Comparison of ENCODE assay signal across 1 cellular context in genomic region chr1:2213576-2214505, GRCh38.
A peak's percentile ranks its signal among the peaks of the same experiment; 100 is the strongest.
TF ChIP-seq lines count a peak whose summit lies in the region.

No MANE protein-coding gene starts in this region.

TF ChIP-seq in IMR-90, 13 proteins besides CTCF, POLR2A, EP300 and RAD21:
- TF ChIP-seq RCOR1 (IDR thresholded peaks at IDR 0.05; ENCODE audit: insufficient replicate concordance, low read length): no peak
- TF ChIP-seq CEBPB (IDR thresholded peaks at IDR 0.05; ENCODE audit: low read depth, low read length): 0 out of 2 replicates have a peak, but pooled peaks have one; percentile 19
- no peak for TF ChIP-seq ELK1 (IDR thresholded peaks at IDR 0.05; ENCODE audit: borderline replicate concordance, low read depth, low read length)
- TF ChIP-seq, protein P1, sequence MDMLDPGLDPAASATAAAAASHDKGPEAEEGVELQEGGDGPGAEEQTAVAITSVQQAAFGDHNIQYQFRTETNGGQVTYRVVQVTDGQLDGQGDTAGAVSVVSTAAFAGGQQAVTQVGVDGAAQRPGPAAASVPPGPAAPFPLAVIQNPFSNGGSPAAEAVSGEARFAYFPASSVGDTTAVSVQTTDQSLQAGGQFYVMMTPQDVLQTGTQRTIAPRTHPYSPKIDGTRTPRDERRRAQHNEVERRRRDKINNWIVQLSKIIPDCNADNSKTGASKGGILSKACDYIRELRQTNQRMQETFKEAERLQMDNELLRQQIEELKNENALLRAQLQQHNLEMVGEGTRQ (IDR thresholded peaks at IDR 0.05; ENCODE audit: low read depth, low read length): no peak
- TF ChIP-seq BHLHE40 (IDR thresholded peaks at IDR 0.05; ENCODE audit: low read depth, low read length): peak; percentile 36; the same call in 1 of the 2 replicates
- no peak for TF ChIP-seq SMC3 (IDR thresholded peaks at IDR 0.05; ENCODE audit: low read depth, low read length)
- no peak for TF ChIP-seq FOS (IDR thresholded peaks at IDR 0.05; ENCODE audit: low read depth, low read length)
- TF ChIP-seq MXI1 (IDR thresholded peaks at IDR 0.05; ENCODE audit: borderline replicate concordance, low read depth, low read length): 0 out of 2 replicates have a peak, but pooled peaks have one; percentile 20
- TF ChIP-seq NFE2L2 (IDR thresholded peaks at IDR 0.05; ENCODE audit: low read depth, low read length): no peak
- TF ChIP-seq CHD1 (IDR thresholded peaks at IDR 0.05; ENCODE audit: low read depth, low read length): no peak
- no peak for TF ChIP-seq MAFK (IDR thresholded peaks at IDR 0.05; ENCODE audit: low read depth, low read length)
- TF ChIP-seq RFX5 (IDR thresholded peaks at IDR 0.05; ENCODE audit: low read depth, low read length): peak; percentile 50; the same call in 1 of the 2 replicates
- TF ChIP-seq MAZ (IDR thresholded peaks at IDR 0.05; ENCODE audit: borderline replicate concordance, low read depth, low read length): peak; percentile 90
TF ChIP-seq in IMR-90: peak in this region for 5.
